Comparison of ENCODE assay signal across 21 cellular contexts in genomic region chr1:37493336-37494098, GRCh38. TPM values are rescaled to one million over a fixed set of nuclear protein-coding genes. Genes with fewer than 3 reads are reported as not detected.
DNase-seq lines count a peak whose midpoint lies in the region; ATAC-seq, FAIRE-seq and TF ChIP-seq lines count a peak whose summit lies in the region.
"Had no signal": no experiment of that assay in that cellular context is flagged by ENCODE, and none has a peak within 500 bp of the region (broad histone marks: within the 10 kb centered on the region; RNA-seq: fewer than 3 reads in every experiment).

No MANE protein-coding gene starts in this region.

- no peaks in the 10 kb centered on the region for H3K36me3 ChIP-seq in neural progenitor cell
- H3K36me3 ChIP-seq: colonic mucosa had no signal

- H3K27ac Mint-ChIP-seq in activated T-cell treated with anti-CD3 and anti-CD28 coated beads, Interleukin-2, amount 50 U/mL, for 72 hours: peak overlapping the region; percentile 100
- peak overlapping the region; percentile 37 for H3K27ac Mint-ChIP-seq in activated T-helper 1 cell treated with anti-CD3 and anti-CD28 coated beads, Interleukin-12 subunit alpha, Interleukin-12 subunit beta, Interleukin-2, Interleukin-4 antibody, amounts not matched to agents 30 ng/mL and 10 ng/mL and 1 ng/mL, durations not matched to agents 14 hours and 24 hours and 36 hours
- no peak overlapping the region for H3K27ac Mint-ChIP-seq in osteocyte (ENCODE audit: unreplicated experiment)
- H3K27ac Mint-ChIP-seq in neural progenitor cell: no peak overlapping the region
- H3K27ac Mint-ChIP-seq: nephron, WTC11 had no signal

- TF ChIP-seq CTCF in osteocyte (IDR thresholded peaks at IDR 0.05) (no peak), neural progenitor cell (IDR thresholded peaks at IDR 0.05) (no peak)

- no peak overlapping the region for H3K4me2 ChIP-seq in neural progenitor cell

- no peaks in the 10 kb centered on the region for H3K79me2 ChIP-seq in neural progenitor cell (ENCODE audit: low read depth)

- DNase-seq in activated T-cell treated with anti-CD3 and anti-CD28 coated beads, Interleukin-2, amount 50 U/mL, for 72 hours: peak; percentile 43 to 45
- DNase-seq in activated T-cell treated with anti-CD3 and anti-CD28 coated beads, Interleukin-2, amount 50 U/mL, for 1 hour: no peak
- DNase-seq in GM18507 (ENCODE audit: extremely low spot score, insufficient read length, low read depth) (no peak), osteocyte (ENCODE audit: extremely low spot score, unreplicated experiment) (peak; percentile 21), neural progenitor cell (ENCODE audit: low spot score) (no peak), DMS53 treated with DMSO at 0.1 percent for 48 hours (lab: John Stamatoyannopoulos, UW; ENCODE audit: unreplicated experiment) (no peak)
- no peak for DNase-seq in activated T-helper 1 cell treated with anti-CD3 and anti-CD28 coated beads, Interleukin-12 subunit alpha, Interleukin-12 subunit beta, Interleukin-2, Interleukin-4 antibody, amounts not matched to agents 30 ng/mL and 10 ng/mL and 1 ng/mL, durations not matched to agents 14 hours and 24 hours and 36 hours (ENCODE audit: low spot score)
- DNase-seq: C1 segment of cervical spinal cord; colonic mucosa; DMS153; Kasumi-1; mesendoderm; NCI-H1092 treated with DMSO at 0.1 percent for 48 hours; NCI-H2081; NCI-H446 treated with DMSO at 0.1 percent for 48 hours; NK-92 treated with Interleukin-12 subunit alpha and Interleukin-12 subunit beta, amount 100 ng/mL, for 24 hours; posterior cingulate gyrus; sigmoid colon had no signal

- intact Hi-C loops in activated T-helper 1 cell treated with anti-CD3 and anti-CD28 coated beads, Interleukin-12 subunit alpha, Interleukin-12 subunit beta, Interleukin-2, Interleukin-4 antibody, amounts not matched to agents 30 ng/mL and 10 ng/mL and 1 ng/mL, durations not matched to agents 14 hours and 24 hours and 36 hours (cut with micrococcal nuclease): no loop called here

- H3K27me3 ChIP-seq in neural progenitor cell: no peaks in the 10 kb centered on the region
- H3K27me3 ChIP-seq: colonic mucosa, sigmoid colon had no signal

- no peaks in the 10 kb centered on the region for H3K4me1 ChIP-seq in neural progenitor cell
- H3K4me1 ChIP-seq: colonic mucosa had no signal

- no peak overlapping the region for H3K9ac ChIP-seq in neural progenitor cell

- H3F3A ChIP-seq in neural progenitor cell (ENCODE audit: low read depth): no peaks in the 10 kb centered on the region

- no peaks in the 10 kb centered on the region for H3K9me3 Mint-ChIP-seq in activated T-cell treated with anti-CD3 and anti-CD28 coated beads, Interleukin-2, amount 50 U/mL, for 72 hours
- no peaks in the 10 kb centered on the region for H3K9me3 Mint-ChIP-seq in activated T-helper 1 cell treated with anti-CD3 and anti-CD28 coated beads, Interleukin-12 subunit alpha, Interleukin-12 subunit beta, Interleukin-2, Interleukin-4 antibody, amounts not matched to agents 30 ng/mL and 10 ng/mL and 1 ng/mL, durations not matched to agents 14 hours and 24 hours and 36 hours
- H3K9me3 Mint-ChIP-seq in osteocyte (ENCODE audit: unreplicated experiment) (no peaks in the 10 kb centered on the region), neural progenitor cell (no peaks in the 10 kb centered on the region)
- H3K9me3 Mint-ChIP-seq: nephron, WTC11 had no signal

- H3K36me3 Mint-ChIP-seq in activated T-cell treated with anti-CD3 and anti-CD28 coated beads, Interleukin-2, amount 50 U/mL, for 72 hours (ENCODE audit: insufficient read depth in 2 of 2): peaks cover 7 to 17% of the 10 kb centered on the region in 2 donors
- H3K36me3 Mint-ChIP-seq in activated T-helper 1 cell treated with anti-CD3 and anti-CD28 coated beads, Interleukin-12 subunit alpha, Interleukin-12 subunit beta, Interleukin-2, Interleukin-4 antibody, amounts not matched to agents 30 ng/mL and 10 ng/mL and 1 ng/mL, durations not matched to agents 14 hours and 24 hours and 36 hours (ENCODE audit: low read depth): peaks cover 29% of the 10 kb centered on the region
- H3K36me3 Mint-ChIP-seq in osteocyte (ENCODE audit: unreplicated experiment) (peaks cover 36% of the 10 kb centered on the region), neural progenitor cell (peaks cover 13% of the 10 kb centered on the region)

- H2AFZ ChIP-seq in neural progenitor cell (replicated peaks): no peak overlapping the region

- no peak overlapping the region for H3K4me3 ChIP-seq in neural progenitor cell
- H3K4me3 ChIP-seq: colonic mucosa, sigmoid colon had no signal

- no peaks in the 10 kb centered on the region for H3K9me3 ChIP-seq in neural progenitor cell (ENCODE audit: low read depth)
- H3K9me3 ChIP-seq: colonic mucosa, sigmoid colon had no signal

- H3K4me3 Mint-ChIP-seq in activated T-cell treated with anti-CD3 and anti-CD28 coated beads, Interleukin-2, amount 50 U/mL, for 72 hours: peak overlapping the region; percentile 25 to 71
- no peak overlapping the region for H3K4me3 Mint-ChIP-seq in activated T-helper 1 cell treated with anti-CD3 and anti-CD28 coated beads, Interleukin-12 subunit alpha, Interleukin-12 subunit beta, Interleukin-2, Interleukin-4 antibody, amounts not matched to agents 30 ng/mL and 10 ng/mL and 1 ng/mL, durations not matched to agents 14 hours and 24 hours and 36 hours
- H3K4me3 Mint-ChIP-seq in osteocyte (ENCODE audit: unreplicated experiment) (no peak overlapping the region), neural progenitor cell (no peak overlapping the region)
- H3K4me3 Mint-ChIP-seq: nephron, WTC11 had no signal

- H3K27ac ChIP-seq in neural progenitor cell: no peak overlapping the region
- H3K27ac ChIP-seq: colonic mucosa, sigmoid colon had no signal

- peaks cover 6% of the 10 kb centered on the region for H4K20me1 ChIP-seq in neural progenitor cell (ENCODE audit: low read depth)

- FAIRE-seq in GM18507 (lab: Jason Lieb, UNC): peak; percentile 31

- ATAC-seq in activated T-cell treated with anti-CD3 and anti-CD28 coated beads, Interleukin-2, amount 50 U/mL, for 72 hours (replicated peaks in 1 of 2): peak; percentile 88 to 89
- no peak for ATAC-seq in GM18907 (IDR thresholded peaks at IDR 0.05; ENCODE audit: unreplicated experiment)
- ATAC-seq: WTC11 had no signal

- H3K27me3 Mint-ChIP-seq in activated T-cell treated with anti-CD3 and anti-CD28 coated beads, Interleukin-2, amount 50 U/mL, for 72 hours (ENCODE audit: low read depth): no peaks in the 10 kb centered on the region
- H3K27me3 Mint-ChIP-seq in activated T-helper 1 cell treated with anti-CD3 and anti-CD28 coated beads, Interleukin-12 subunit alpha, Interleukin-12 subunit beta, Interleukin-2, Interleukin-4 antibody, amounts not matched to agents 30 ng/mL and 10 ng/mL and 1 ng/mL, durations not matched to agents 14 hours and 24 hours and 36 hours (ENCODE audit: insufficient read depth): no peaks in the 10 kb centered on the region
- H3K27me3 Mint-ChIP-seq in osteocyte (ENCODE audit: unreplicated experiment): no peaks in the 10 kb centered on the region
- H3K27me3 Mint-ChIP-seq in neural progenitor cell (ENCODE audit: insufficient read depth, low read depth): no peaks in the 10 kb centered on the region

- H3K4me1 Mint-ChIP-seq in activated T-cell treated with anti-CD3 and anti-CD28 coated beads, Interleukin-2, amount 50 U/mL, for 72 hours (ENCODE audit: low read depth): peaks cover 22% of the 10 kb centered on the region
- peaks cover 5% of the 10 kb centered on the region for H3K4me1 Mint-ChIP-seq in activated T-helper 1 cell treated with anti-CD3 and anti-CD28 coated beads, Interleukin-12 subunit alpha, Interleukin-12 subunit beta, Interleukin-2, Interleukin-4 antibody, amounts not matched to agents 30 ng/mL and 10 ng/mL and 1 ng/mL, durations not matched to agents 14 hours and 24 hours and 36 hours (ENCODE audit: low read depth)
- H3K4me1 Mint-ChIP-seq in osteocyte (ENCODE audit: unreplicated experiment): peaks cover 8% of the 10 kb centered on the region
- H3K4me1 Mint-ChIP-seq in neural progenitor cell: no peaks in the 10 kb centered on the region
- H3K4me1 Mint-ChIP-seq: nephron, WTC11 had no signal

RNA-seq across cellular contexts. Expression of gene ZC3H12A, which starts 19.1 kb away (rescaled TPM):
- total RNA-seq in activated T-cell treated with anti-CD3 and anti-CD28 coated beads, Interleukin-2, amount 50 U/mL, for 72 hours: 10 to 100 TPM; 33.5 to 46.1 TPM
- total RNA-seq in activated T-helper 1 cell treated with anti-CD3 and anti-CD28 coated beads, Interleukin-12 subunit alpha, Interleukin-12 subunit beta, Interleukin-2, Interleukin-4 antibody, amounts not matched to agents 30 ng/mL and 10 ng/mL and 1 ng/mL, durations not matched to agents 14 hours and 24 hours and 36 hours: 40.4 and 44.0 TPM in 2 replicates
- total RNA-seq in osteocyte: 7.0 and 11.3 TPM in 2 replicates
- total RNA-seq in neural progenitor cell (ENCODE audit: low replicate concordance): 1.2 and 3.5 TPM in 2 replicates

RNA-seq across cellular contexts. Expression of gene MEAF6, which starts 21.0 kb away (rescaled TPM):
- 100 to 1,000 TPM; 105 to 108 TPM for total RNA-seq in activated T-cell treated with anti-CD3 and anti-CD28 coated beads, Interleukin-2, amount 50 U/mL, for 72 hours
- total RNA-seq in activated T-helper 1 cell treated with anti-CD3 and anti-CD28 coated beads, Interleukin-12 subunit alpha, Interleukin-12 subunit beta, Interleukin-2, Interleukin-4 antibody, amounts not matched to agents 30 ng/mL and 10 ng/mL and 1 ng/mL, durations not matched to agents 14 hours and 24 hours and 36 hours: 102 and 103 TPM in 2 replicates
- total RNA-seq in osteocyte: 62.3 and 62.9 TPM in 2 replicates
- 83.4 and 127 TPM in 2 replicates for total RNA-seq in neural progenitor cell (ENCODE audit: low replicate concordance)

Comparison
In these comparisons a context has a peak if more than half of its experiments do, and no peak if none do; other contexts are left out.
1. DNase-seq: peak in activated T-cell treated with anti-CD3 and anti-CD28 coated beads, Interleukin-2, amount 50 U/mL, for 72 hours (2 of 2) and osteocyte (single experiment); none in activated T-cell treated with anti-CD3 and anti-CD28 coated beads, Interleukin-2, amount 50 U/mL, for 1 hour (single experiment), GM18507 (single experiment), activated T-helper 1 cell treated with anti-CD3 and anti-CD28 coated beads, Interleukin-12 subunit alpha, Interleukin-12 subunit beta, Interleukin-2, Interleukin-4 antibody, amounts not matched to agents 30 ng/mL and 10 ng/mL and 1 ng/mL, durations not matched to agents 14 hours and 24 hours and 36 hours (single experiment), neural progenitor cell (single experiment) and DMS53 treated with DMSO at 0.1 percent for 48 hours (single experiment).
2. H3K27ac Mint-ChIP-seq: peak in activated T-cell treated with anti-CD3 and anti-CD28 coated beads, Interleukin-2, amount 50 U/mL, for 72 hours (single experiment) and activated T-helper 1 cell treated with anti-CD3 and anti-CD28 coated beads, Interleukin-12 subunit alpha, Interleukin-12 subunit beta, Interleukin-2, Interleukin-4 antibody, amounts not matched to agents 30 ng/mL and 10 ng/mL and 1 ng/mL, durations not matched to agents 14 hours and 24 hours and 36 hours (single experiment); none in osteocyte (single experiment) and neural progenitor cell (single experiment).
3. H3K4me3 Mint-ChIP-seq: peak in activated T-cell treated with anti-CD3 and anti-CD28 coated beads, Interleukin-2, amount 50 U/mL, for 72 hours (2 of 2); none in activated T-helper 1 cell treated with anti-CD3 and anti-CD28 coated beads, Interleukin-12 subunit alpha, Interleukin-12 subunit beta, Interleukin-2, Interleukin-4 antibody, amounts not matched to agents 30 ng/mL and 10 ng/mL and 1 ng/mL, durations not matched to agents 14 hours and 24 hours and 36 hours (single experiment), osteocyte (single experiment) and neural progenitor cell (single experiment).